Comparison of ENCODE assay signal across 22 cellular contexts in genomic region chr10:86372119-86372784, GRCh38. TPM values are rescaled to one million over a fixed set of nuclear protein-coding genes. Genes with fewer than 3 reads are reported as not detected.
"Had no signal": no experiment of that assay in that cellular context is flagged by ENCODE, and none has a peak within 500 bp of the region (broad histone marks: within the 10 kb centered on the region; RNA-seq: fewer than 3 reads in every experiment).

No MANE protein-coding gene starts in this region.

- H3K4me3 ChIP-seq: ascending aorta, esophagus muscularis mucosa, smooth muscle cell, thoracic aorta had no signal

- H3K4me1 Mint-ChIP-seq: activated CD4-positive, alpha-beta T cell treated with anti-CD3 and anti-CD28 coated beads, Interleukin-2, amount 10 ng/mL, durations not matched to agents 7 days and 5 days; nephron had no signal

- H3K36me3 Mint-ChIP-seq: activated naive CD4-positive, alpha-beta T cell treated with anti-CD3 and anti-CD28 coated beads, Interleukin-2, amount 50 U/mL, for 72 hours; stimulated activated naive B cell treated with anti-CD40 and anti-IgM and Interleukin-4, amounts not matched to agents 10 μg/mL and 1 μg/mL and 100 μg/mL, for 72 hours had no signal

- ATAC-seq: activated naive CD4-positive, alpha-beta T cell treated with anti-CD3 and anti-CD28 coated beads, Interleukin-2, amount 50 U/mL, for 72 hours; effector memory CD8-positive, alpha-beta T cell; sciatic nerve; SK-N-SH treated with all-trans-retinoic acid at 6 μM for 48 hours; stimulated activated naive B cell treated with anti-CD40 and anti-IgM and Interleukin-4, amounts not matched to agents 10 μg/mL and 1 μg/mL and 100 μg/mL, for 72 hours had no signal

- H3K27ac Mint-ChIP-seq: activated CD4-positive, alpha-beta T cell treated with anti-CD3 and anti-CD28 coated beads, Interleukin-2, amount 10 ng/mL, durations not matched to agents 7 days and 5 days; activated naive CD4-positive, alpha-beta T cell treated with anti-CD3 and anti-CD28 coated beads, Interleukin-2, amount 50 U/mL, for 72 hours; effector memory CD8-positive, alpha-beta T cell; nephron; stimulated activated naive B cell treated with anti-CD40 and anti-IgM and Interleukin-4, amounts not matched to agents 10 μg/mL and 1 μg/mL and 100 μg/mL, for 72 hours had no signal

- H3K36me3 ChIP-seq: ascending aorta, brain microvascular endothelial cell, esophagus muscularis mucosa, thoracic aorta had no signal

- H3K9me3 Mint-ChIP-seq: activated CD4-positive, alpha-beta T cell treated with anti-CD3 and anti-CD28 coated beads, Interleukin-2, amount 10 ng/mL, durations not matched to agents 7 days and 5 days; activated naive CD4-positive, alpha-beta T cell treated with anti-CD3 and anti-CD28 coated beads, Interleukin-2, amount 50 U/mL, for 72 hours; effector memory CD8-positive, alpha-beta T cell; nephron; stimulated activated naive B cell treated with anti-CD40 and anti-IgM and Interleukin-4, amounts not matched to agents 10 μg/mL and 1 μg/mL and 100 μg/mL, for 72 hours had no signal

- H3K9me3 ChIP-seq: ascending aorta, esophagus muscularis mucosa, thoracic aorta had no signal

- H3K27ac ChIP-seq: ascending aorta, brain microvascular endothelial cell, esophagus muscularis mucosa, thoracic aorta, VCaP had no signal

- H3K4me3 Mint-ChIP-seq: activated CD4-positive, alpha-beta T cell treated with anti-CD3 and anti-CD28 coated beads, Interleukin-2, amount 10 ng/mL, durations not matched to agents 7 days and 5 days; effector memory CD8-positive, alpha-beta T cell; nephron; stimulated activated naive B cell treated with anti-CD40 and anti-IgM and Interleukin-4, amounts not matched to agents 10 μg/mL and 1 μg/mL and 100 μg/mL, for 72 hours had no signal

- H3K4me2 ChIP-seq: smooth muscle cell had no signal

- FAIRE-seq: frontal cortex had no signal

- DNase-seq: activated CD4-positive, alpha-beta T cell treated with anti-CD3 and anti-CD28 coated beads, Interleukin-2, amount 10 ng/mL, durations not matched to agents 7 days and 5 days; activated CD4-positive, CD25-positive, alpha-beta regulatory T cell treated with anti-CD3 and anti-CD28 coated beads, Interleukin-2, amount 50 U/mL, for 72 hours; activated gamma-delta T cell treated with Interleukin-2 at 50 U/mL for 16 hours; brain microvascular endothelial cell; caudate nucleus; effector memory CD8-positive, alpha-beta T cell; hypothalamus; stimulated activated CD4-positive, alpha-beta T cell treated with anti-CD3 and anti-CD28 coated beads, Interleukin-2, amount 100 ng/mL, for 48 hours; stimulated activated CD8-positive, alpha-beta memory T cell treated with anti-CD3 and anti-CD28 coated beads, Interleukin-4, amount 100 ng/mL, for 48 hours; stimulated activated naive B cell treated with anti-CD40 and anti-IgM and Interleukin-4, amounts not matched to agents 10 μg/mL and 1 μg/mL and 100 μg/mL, for 72 hours had no signal

RNA-seq across cellular contexts. Expression of gene GRID1, which starts 5.7 kb away (rescaled TPM):
- total RNA-seq: activated CD4-positive, alpha-beta T cell treated with anti-CD3 and anti-CD28 coated beads, Interleukin-2, amount 10 ng/mL, durations not matched to agents 7 days and 5 days; activated CD8-positive, alpha-beta memory T cell treated with anti-CD3 and anti-CD28 coated beads for 36 hours; activated naive CD4-positive, alpha-beta T cell treated with anti-CD3 and anti-CD28 coated beads, Interleukin-2, amount 50 U/mL, for 72 hours; T-helper 2 cell treated with Interferon-gamma antibody and Interleukin-4, amounts not matched to agents 100 ng/mL and 5 ng/mL, for 36 hours had no signal
